ENCODE assay signal across 17 cellular contexts in genomic region chr4:48543796-48544195, GRCh38. TPM values are rescaled to one million over a fixed set of nuclear protein-coding genes. Genes with fewer than 3 reads are reported as not detected.
DNase-seq lines count a peak whose midpoint lies in the region; ATAC-seq, FAIRE-seq and TF ChIP-seq lines count a peak whose summit lies in the region.
"Had no signal": no experiment of that assay in that cellular context is flagged by ENCODE, and none has a peak within 500 bp of the region (broad histone marks: within the 10 kb centered on the region; RNA-seq: fewer than 3 reads in every experiment).

No MANE protein-coding gene starts in this region.

- in situ Hi-C loops in HAP-1 (cut with MboI; ENCODE audit: low sequenced_read_pairs): no loop called here

- DNase-seq in HTR-8/SVneo (ENCODE audit: insufficient read length, low spot score) (no peak), amniotic epithelial cell (ENCODE audit: low read depth) (peak; percentile 1), epithelial cell of proximal tubule (ENCODE audit: low read depth) (peak; percentile 29), non-pigmented ciliary epithelial cell (ENCODE audit: low read depth) (peak; percentile 14), HAP-1 (ENCODE audit: low spot score in 2 of 2) (no peak)
- DNase-seq: CD8-positive, alpha-beta memory T cell; HCEC 1CT; NCI-H1436 treated with DMSO at 0.1 percent for 48 hours; NCI-H2081; NCI-H226; NCI-H526; PC-3 had no signal

- H3K4me3 ChIP-seq in epithelial cell of proximal tubule (ENCODE audit: low read depth, low read length): no peak overlapping the region
- H3K4me3 ChIP-seq in HAP-1: no peak overlapping the region
- H3K4me3 ChIP-seq: BLaER1, SJSA1 had no signal

- peaks cover 23% of the 10 kb centered on the region for H3K36me3 ChIP-seq in HAP-1 (replicated peaks)

- H3K4me1 ChIP-seq in HAP-1: no peaks in the 10 kb centered on the region
- H3K4me1 ChIP-seq: BLaER1, SJSA1 had no signal

- no peak for ATAC-seq in HG02623 (IDR thresholded peaks at IDR 0.05; ENCODE audit: unreplicated experiment)
- no peak for ATAC-seq in GM21717 (IDR thresholded peaks at IDR 0.05; ENCODE audit: unreplicated experiment)
- ATAC-seq: PC-3 had no signal

- H3K27me3 ChIP-seq in HAP-1 (ENCODE audit: low read depth): no peaks in the 10 kb centered on the region
- H3K27me3 ChIP-seq: BLaER1, SJSA1 had no signal

- FAIRE-seq in HTR-8/SVneo (lab: Jason Lieb, UNC): peak; percentile 33

- H3K9me3 ChIP-seq in HAP-1: no peaks in the 10 kb centered on the region
- H3K9me3 ChIP-seq: BLaER1, SJSA1 had no signal

- no peak for TF ChIP-seq CTCF in epithelial cell of proximal tubule (conservative IDR thresholded peaks at IDR 0.05; ENCODE audit: low read depth, low read length)

RNA-seq across cellular contexts. Expression of gene ZAR1, which starts 53.7 kb away (rescaled TPM):
- total RNA-seq in epithelial cell of proximal tubule: 0.23 TPM in 1 of 2 replicates, not detected in the other
- total RNA-seq: CD8-positive, alpha-beta memory T cell; HT-29; PC-3; SJSA1 had no signal

Comparison
In these comparisons a context has a peak if more than half of its experiments do, and no peak if none do; other contexts are left out.
1. DNase-seq: peak in amniotic epithelial cell (single experiment), epithelial cell of proximal tubule (single experiment) and non-pigmented ciliary epithelial cell (single experiment); none in HTR-8/SVneo (single experiment) and HAP-1 (0 of 2).